In the genomic region with DNA sequence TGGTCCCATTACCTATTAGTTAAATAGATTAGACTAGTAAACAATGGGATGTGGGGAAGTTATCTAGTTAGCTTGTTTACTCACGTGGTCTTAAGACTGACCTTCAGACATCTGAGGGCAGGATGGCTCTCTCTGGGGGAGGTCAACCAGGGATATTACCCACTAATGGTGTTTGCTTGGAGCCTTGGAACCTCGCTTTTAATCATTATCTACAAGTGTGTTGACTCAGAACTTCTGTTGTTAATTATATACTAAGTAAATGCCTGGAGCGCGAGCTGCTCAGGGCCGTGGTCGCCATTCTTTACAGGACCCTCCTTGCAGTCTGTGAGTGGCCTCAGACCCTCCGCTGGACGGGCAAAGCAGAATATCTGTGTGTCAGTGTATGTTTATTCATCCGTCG, we compare ENCODE assay signal across 18 cellular contexts.
"Had no signal": no experiment of that assay in that cellular context is flagged by ENCODE, and none has a peak within 500 bp of the region (broad histone marks: within the 10 kb centered on the region; RNA-seq: fewer than 3 reads in every experiment).

No MANE protein-coding gene starts in this region.

- H3K4me3 ChIP-seq: breast epithelium, dorsolateral prefrontal cortex, esophagus squamous epithelium, neural progenitor cell, ovary, smooth muscle cell had no signal

- ATAC-seq: activated T-cell treated with anti-CD3 and anti-CD28 coated beads, Interleukin-2, amount 50 U/mL, for 72 hours; left ventricle myocardium superior; stimulated activated effector memory CD8-positive, alpha-beta T cell treated with anti-CD3 and anti-CD28 coated beads, Interleukin-12 subunit alpha, Interleukin-12 subunit beta, amount 100 ng/mL, for 72 hours; T-cell had no signal

- H3K9me3 Mint-ChIP-seq: activated T-cell treated with anti-CD3 and anti-CD28 coated beads, Interleukin-2, amount 50 U/mL, for 72 hours; stimulated activated effector memory CD8-positive, alpha-beta T cell treated with anti-CD3 and anti-CD28 coated beads, Interleukin-12 subunit alpha, Interleukin-12 subunit beta, amount 100 ng/mL, for 72 hours; T-cell had no signal

- H3K4me2 ChIP-seq: neural progenitor cell, smooth muscle cell had no signal

- H3K27me3 ChIP-seq: breast epithelium, dorsolateral prefrontal cortex, esophagus squamous epithelium, neural progenitor cell, ovary had no signal

- H3K9me3 ChIP-seq: breast epithelium, esophagus squamous epithelium, ovary had no signal

- H3K4me3 Mint-ChIP-seq: activated CD4-positive, alpha-beta memory T cell treated with anti-CD3 and anti-CD28 coated beads, Interleukin-2, amount 10 ng/mL, durations not matched to agents 7 days and 5 days; activated naive CD8-positive, alpha-beta T cell treated with anti-CD3 and anti-CD28 coated beads, Interleukin-2, amount 10 ng/mL, durations not matched to agents 7 days and 5 days; activated T-cell treated with anti-CD3 and anti-CD28 coated beads, Interleukin-2, amount 50 U/mL, for 72 hours; neural progenitor cell; stimulated activated effector memory CD8-positive, alpha-beta T cell treated with anti-CD3 and anti-CD28 coated beads, Interleukin-12 subunit alpha, Interleukin-12 subunit beta, amount 100 ng/mL, for 72 hours; T-cell had no signal

- H3K4me1 ChIP-seq: breast epithelium, neural progenitor cell had no signal

- H3K4me1 Mint-ChIP-seq: activated CD4-positive, alpha-beta memory T cell treated with anti-CD3 and anti-CD28 coated beads, Interleukin-2, amount 10 ng/mL, durations not matched to agents 7 days and 5 days; neural progenitor cell; stimulated activated effector memory CD8-positive, alpha-beta T cell treated with anti-CD3 and anti-CD28 coated beads, Interleukin-12 subunit alpha, Interleukin-12 subunit beta, amount 100 ng/mL, for 72 hours had no signal

- H3K27me3 Mint-ChIP-seq: activated CD4-positive, alpha-beta memory T cell treated with anti-CD3 and anti-CD28 coated beads, Interleukin-2, amount 10 ng/mL, durations not matched to agents 7 days and 5 days; activated naive CD8-positive, alpha-beta T cell treated with anti-CD3 and anti-CD28 coated beads, Interleukin-2, amount 10 ng/mL, durations not matched to agents 7 days and 5 days had no signal

- H3K36me3 ChIP-seq: breast epithelium, esophagus squamous epithelium, neural progenitor cell, ovary had no signal

- H2AFZ ChIP-seq: neural progenitor cell had no signal

- H3K27ac ChIP-seq: breast epithelium, esophagus squamous epithelium, neural progenitor cell, ovary had no signal

- DNase-seq: activated CD4-positive, alpha-beta memory T cell treated with anti-CD3 and anti-CD28 coated beads, Interleukin-2, amount 10 ng/mL, durations not matched to agents 7 days and 5 days; activated CD4-positive, alpha-beta T cell treated with anti-CD3 and anti-CD28 coated beads for 1 hour; activated gamma-delta T cell treated with Interleukin-2 at 50 U/mL for 16 hours; activated naive CD8-positive, alpha-beta T cell treated with anti-CD3 and anti-CD28 coated beads, Interleukin-2, amount 10 ng/mL, durations not matched to agents 7 days and 5 days; activated T-cell treated with anti-CD3 and anti-CD28 coated beads, Interleukin-2, amount 50 U/mL, for 72 hours; anterior cingulate cortex; esophagus squamous epithelium; foreskin fibroblast; left ventricle myocardium superior; ovary; T-cell; T1000; trophoblast cell had no signal

- H3K9ac ChIP-seq: neural progenitor cell had no signal

- H3K36me3 Mint-ChIP-seq: activated naive CD8-positive, alpha-beta T cell treated with anti-CD3 and anti-CD28 coated beads, Interleukin-2, amount 10 ng/mL, durations not matched to agents 7 days and 5 days; stimulated activated effector memory CD8-positive, alpha-beta T cell treated with anti-CD3 and anti-CD28 coated beads, Interleukin-12 subunit alpha, Interleukin-12 subunit beta, amount 100 ng/mL, for 72 hours; T-cell had no signal

- H3K27ac Mint-ChIP-seq: activated CD4-positive, alpha-beta memory T cell treated with anti-CD3 and anti-CD28 coated beads, Interleukin-2, amount 10 ng/mL, durations not matched to agents 7 days and 5 days; activated T-cell treated with anti-CD3 and anti-CD28 coated beads, Interleukin-2, amount 50 U/mL, for 72 hours; neural progenitor cell; stimulated activated effector memory CD8-positive, alpha-beta T cell treated with anti-CD3 and anti-CD28 coated beads, Interleukin-12 subunit alpha, Interleukin-12 subunit beta, amount 100 ng/mL, for 72 hours; T-cell had no signal
